Comparison of ENCODE assay signal across 8 cellular contexts in genomic region chr3:123960791-123961507, GRCh38. TPM values are rescaled to one million over a fixed set of nuclear protein-coding genes. Genes with fewer than 3 reads are reported as not detected.
DNase-seq lines count a peak whose midpoint lies in the region; ATAC-seq and TF ChIP-seq lines count a peak whose summit lies in the region.

CCDC14 (minus strand) TSS chr3:123961229; CDS start chr3:123961173, 56 bp downstream.

- POLR2A ChIA-PET in AG04450 (lab: Yijun Ruan, JAX): interaction anchor here (0.6 to 0.9 kb wide), 7 partner anchors 8 to 599 kb away, joined by 3 to 6 read pairs (median 3); no protein-coding TSS in a partner anchor
- POLR2A ChIA-PET in WTC11 (lab: Charles Lee): interaction anchor here (0.6 to 1.5 kb wide), 10 partner anchors 13 to 740 kb away, joined by 3 to 10 read pairs (median 3); partner anchors contain the start of gene KALRN

- ATAC-seq in GM18907 (IDR thresholded peaks at IDR 0.05; ENCODE audit: unreplicated experiment): peak; percentile 83
- peak; percentile 83 for ATAC-seq in HG03139 (IDR thresholded peaks at IDR 0.05; ENCODE audit: unreplicated experiment)
- peak; percentile 100 for ATAC-seq in WTC11

- H3K27ac Mint-ChIP-seq in WTC11: peak within 1 kb of the TSS; percentile 92
- peak within 1 kb of the TSS; percentile 87 to 96 (median 92) for H3K27ac Mint-ChIP-seq in immature natural killer cell

- H3K9me3 ChIP-seq in AG04450 (ENCODE audit: control insufficient read depth, insufficient read depth, low read length): no peaks in the 10 kb centered on the region

- H3K27me3 ChIP-seq in AG04450 (ENCODE audit: control insufficient read depth, insufficient read depth, low read length): no peaks in the 10 kb centered on the region

- CTCF ChIA-PET in AG04450 (lab: Charles Lee): interaction anchor here (0.6 to 0.7 kb wide), 2 partner anchors 20 to 697 kb away, joined by 4 to 5 read pairs; no protein-coding TSS in a partner anchor
- CTCF ChIA-PET in WTC11 (lab: Charles Lee): interaction anchor here (0.6 to 1.6 kb wide), 11 partner anchors 12 to 474 kb away, joined by 3 to 14 read pairs (median 4); no protein-coding TSS in a partner anchor

- DNase-seq in AG04450 (ENCODE audit: low read depth, low spot score) (peak; percentile 90), NCI-H2227 treated with DMSO at 0.1 percent for 48 hours (lab: John Stamatoyannopoulos, UW) (peak; percentile 90), WTC11 (ENCODE audit: low spot score) (peak; percentile 98), cardiac fibroblast (ENCODE audit: low read depth in 2 of 2) (peak; percentile 94 to 97), immature natural killer cell (peak; percentile 54 to 71 (median 64)), smooth muscle cell of the brain vasculature (ENCODE audit: low read depth, low spot score) (peak; percentile 90)

- H3K4me1 Mint-ChIP-seq in WTC11: peaks cover 16% of the 10 kb centered on the region
- peaks cover 18 to 39% of the 10 kb centered on the region in 2 donors for H3K4me1 Mint-ChIP-seq in immature natural killer cell

- H3K27ac ChIP-seq in AG04450 (ENCODE audit: low read depth, low read length): peak within 1 kb of the TSS; percentile 93

- H3K9me3 Mint-ChIP-seq in WTC11 (no peaks in the 10 kb centered on the region), immature natural killer cell (no peaks in the 10 kb centered on the region)

- peaks cover 38% of the 10 kb centered on the region for H3K27me3 Mint-ChIP-seq in WTC11 (ENCODE audit: low read depth)
- H3K27me3 Mint-ChIP-seq in immature natural killer cell (ENCODE audit: low read depth in 3 of 3): peaks cover 1 to 4% (median 2%) of the 10 kb centered on the region in 3 donors

- TF ChIP-seq CTCF in AG04450 (IDR thresholded peaks at IDR 0.05; ENCODE audit: low read depth, low read length) (no peak), WTC11 (IDR thresholded peaks at IDR 0.05) (no peak), cardiac fibroblast (IDR thresholded peaks at IDR 0.05; ENCODE audit: low read depth, low read length) (no peak)

- H3K36me3 Mint-ChIP-seq in WTC11 (no peaks in the 10 kb centered on the region; the same call in 1 of the 2 replicates), immature natural killer cell (peaks cover 0 to under 1% (median 0%) of the 10 kb centered on the region in 3 donors)

- peak within 1 kb of the TSS; percentile 93 for H3K4me3 Mint-ChIP-seq in WTC11
- peak within 1 kb of the TSS; percentile 95 to 99 (median 97) for H3K4me3 Mint-ChIP-seq in immature natural killer cell

- H3K4me3 ChIP-seq in AG04450 (ENCODE audit: low read depth, low read length) (peak within 1 kb of the TSS; percentile 92), cardiac fibroblast (replicated peaks in 1 of 2; ENCODE audit: low read depth in 2 of 2, low read length in 2 of 2) (peak within 1 kb of the TSS; percentile 63 to 83)

TF ChIP-seq in WTC11, 78 proteins besides CTCF, POLR2A, EP300 and RAD21 (continues in another document):
- TF ChIP-seq ETV6 (CRISPR knock-in tag; IDR thresholded peaks at IDR 0.05): peak; percentile 81; the same call in 1 of the 2 replicates
- no peak for TF ChIP-seq SMAD4 (CRISPR knock-in tag; IDR thresholded peaks at IDR 0.05)
- no peak for TF ChIP-seq IRF1 (CRISPR knock-in tag; IDR thresholded peaks at IDR 0.05)
- no peak for TF ChIP-seq ESRRA (CRISPR knock-in tag; IDR thresholded peaks at IDR 0.05; ENCODE audit: borderline replicate concordance)
- TF ChIP-seq USF2 (CRISPR knock-in tag; IDR thresholded peaks at IDR 0.05): no peak
- TF ChIP-seq E2F5 (CRISPR knock-in tag; IDR thresholded peaks at IDR 0.05): no peak
- no peak for TF ChIP-seq FOXP4 (CRISPR knock-in tag; IDR thresholded peaks at IDR 0.05)
- TF ChIP-seq E2F4 (CRISPR knock-in tag; IDR thresholded peaks at IDR 0.05; ENCODE audit: borderline replicate concordance, low read depth): no peak
- no peak for TF ChIP-seq GRHL2 (CRISPR knock-in tag; IDR thresholded peaks at IDR 0.05; ENCODE audit: insufficient replicate concordance, severe bottlenecking)
- TF ChIP-seq KAT7 (CRISPR knock-in tag; IDR thresholded peaks at IDR 0.05; ENCODE audit: borderline replicate concordance): peak; percentile 86; the same call in 1 of the 2 replicates
- no peak for TF ChIP-seq NFE2L1 (CRISPR knock-in tag; IDR thresholded peaks at IDR 0.05)
- TF ChIP-seq GTF2I (CRISPR knock-in tag; conservative IDR thresholded peaks at IDR 0.05): no peak
- no peak for TF ChIP-seq MXD4 (CRISPR knock-in tag; IDR thresholded peaks at IDR 0.05; ENCODE audit: borderline replicate concordance)
- TF ChIP-seq USF1 (CRISPR knock-in tag; IDR thresholded peaks at IDR 0.05): no peak
- no peak for TF ChIP-seq TP53 (CRISPR knock-in tag; IDR thresholded peaks at IDR 0.05)

RNA-seq across cellular contexts. Expression of gene CCDC14, which starts in this region (rescaled TPM):
- polyA plus RNA-seq in AG04450 (2011; rRNA removed): 163 and 164 TPM in 2 replicates
- polyA minus RNA-seq in AG04450 (2011; rRNA and poly(A)+ RNA removed): 86.8 and 106 TPM in 2 replicates
- total RNA-seq in WTC11 (2021): 52.4 to 67.0 TPM (median 64.1 TPM) in 3 replicates
- 1 to 10 TPM in 2 of 3 donors, under 1 TPM in 1; 0.17 to 6.4 (median 1.1) TPM for polyA plus RNA-seq in immature natural killer cell

Comparison
In these comparisons a context has a peak if more than half of its experiments do, and no peak if none do; other contexts are left out.
1. Peak in every context shown above with its lines: DNase-seq, ATAC-seq, H3K4me3 ChIP-seq and H3K27ac ChIP-seq.
2. RNA of gene CCDC14 (polyA plus RNA-seq): 163 to 164 TPM in AG04450; 0.17 to 6.4 TPM in immature natural killer cell; every median in the first group is over 10 times any median in the second.